In genomic region chr20:58669287-58670006, GRCh38 we compare ENCODE assay signal across 1 cellular context.
TF ChIP-seq lines count a peak whose summit lies in the region.

No MANE protein-coding gene starts in this region.

TF ChIP-seq in HepG2, 621 proteins besides CTCF, POLR2A, EP300 and RAD21:
- no peak for TF ChIP-seq MTA1 (CRISPR knock-in tag; IDR thresholded peaks at IDR 0.05; ENCODE audit: borderline replicate concordance)
- TF ChIP-seq MXI1 (IDR thresholded peaks at IDR 0.05; ENCODE audit: borderline replicate concordance, low read depth, low read length), result no peak
- TF ChIP-seq DR1 (CRISPR knock-in tag; IDR thresholded peaks at IDR 0.05), result no peak
- no peak for TF ChIP-seq ZNF468 (CRISPR knock-in tag; IDR thresholded peaks at IDR 0.05)
- no peak for TF ChIP-seq CHD4 (IDR thresholded peaks at IDR 0.05; ENCODE audit: borderline replicate concordance, low read length)
- no peak for TF ChIP-seq ZMYM3 (CRISPR knock-in tag; IDR thresholded peaks at IDR 0.05)
- no peak for TF ChIP-seq POLR2AphosphoS2 (IDR thresholded peaks at IDR 0.05; ENCODE audit: low read depth, low read length)
- TF ChIP-seq SNAI1 (CRISPR knock-in tag; IDR thresholded peaks at IDR 0.05; ENCODE audit: borderline replicate concordance), result no peak
- peak; percentile 30 for TF ChIP-seq RBM22 (optimal IDR thresholded peaks at IDR 0.05; ENCODE audit: low read length)
- TF ChIP-seq ATRX (CRISPR knock-in tag; IDR thresholded peaks at IDR 0.05; ENCODE audit: borderline replicate concordance), result no peak
- TF ChIP-seq MIER2 (CRISPR knock-in tag; IDR thresholded peaks at IDR 0.05), result no peak
- TF ChIP-seq ZMYM4 (CRISPR knock-in tag; IDR thresholded peaks at IDR 0.05), result no peak
- TF ChIP-seq RERE (CRISPR knock-in tag; IDR thresholded peaks at IDR 0.05; ENCODE audit: low read depth), result no peak
- peak; percentile 43 for TF ChIP-seq HNRNPLL (IDR thresholded peaks at IDR 0.05; ENCODE audit: low read depth, low read length, poor library complexity, severe bottlenecking)
- TF ChIP-seq AFF4 (CRISPR knock-in tag; IDR thresholded peaks at IDR 0.05), result no peak
- TF ChIP-seq ZNF768 (CRISPR knock-in tag; IDR thresholded peaks at IDR 0.05), result peak; percentile 23; the same call in 1 of the 2 replicates
- no peak for TF ChIP-seq MLXIP (CRISPR knock-in tag; IDR thresholded peaks at IDR 0.05; ENCODE audit: borderline replicate concordance)
- no peak for TF ChIP-seq ZBTB43 (CRISPR knock-in tag; conservative IDR thresholded peaks at IDR 0.05)
- peak; percentile 65 for TF ChIP-seq RBFOX2 (IDR thresholded peaks at IDR 0.05; ENCODE audit: low read depth, low read length)
- TF ChIP-seq ZSCAN20 (CRISPR knock-in tag; IDR thresholded peaks at IDR 0.05; ENCODE audit: borderline replicate concordance), result no peak
- TF ChIP-seq ZNF275 (CRISPR knock-in tag; IDR thresholded peaks at IDR 0.05; ENCODE audit: borderline replicate concordance), result no peak
- TF ChIP-seq AGO2 (optimal IDR thresholded peaks at IDR 0.05; ENCODE audit: low read depth, low read length), result peak; percentile 88
